In the genomic region with DNA sequence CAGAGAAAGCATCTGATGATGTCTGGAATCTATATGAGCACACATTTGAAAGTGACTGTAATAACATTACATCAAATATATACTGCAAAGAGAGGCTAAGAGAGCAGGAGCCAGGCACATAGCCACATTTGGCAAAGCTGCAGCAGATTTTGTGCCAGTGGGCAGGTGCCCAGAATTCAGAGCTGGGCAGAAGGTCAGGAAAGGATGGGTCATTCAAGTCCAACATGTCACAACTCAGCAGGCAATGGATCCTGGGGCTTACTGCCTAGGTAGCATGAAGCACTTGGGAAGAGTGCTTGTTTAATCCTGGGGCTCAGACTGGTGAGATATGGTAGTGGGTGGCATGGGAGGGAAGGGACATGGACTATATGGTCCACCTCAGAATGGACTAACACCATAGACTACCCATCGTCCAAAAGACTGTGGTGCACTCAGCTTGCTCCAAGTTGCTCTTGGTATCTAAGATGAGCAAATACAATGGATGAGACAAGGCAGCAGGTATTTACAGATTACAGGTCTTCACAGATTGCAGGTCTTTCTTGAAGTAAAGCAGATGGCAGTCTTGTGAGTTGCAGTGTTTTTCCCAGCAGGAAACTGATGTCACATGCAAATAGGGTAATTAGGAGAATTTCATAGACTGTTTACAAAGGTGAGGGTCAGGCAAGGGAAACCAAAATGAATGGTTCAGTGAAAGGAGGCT, we compare ENCODE assay signal across 18 cellular contexts. TPM values are rescaled to one million over a fixed set of nuclear protein-coding genes. Genes with fewer than 3 reads are reported as not detected.
A peak's percentile ranks its signal among the peaks of the same experiment; 100 is the strongest.
DNase-seq lines count a peak whose midpoint lies in the region; ATAC-seq and TF ChIP-seq lines count a peak whose summit lies in the region.
"Had no signal": no experiment of that assay in that cellular context is flagged by ENCODE, and none has a peak within 500 bp of the region (broad histone marks: within the 10 kb centered on the region; RNA-seq: fewer than 3 reads in every experiment).

No MANE protein-coding gene starts in this region.

- POLR2A ChIA-PET in SK-N-SH (lab: Yijun Ruan, JAX) (no interaction called here), PC-3 (lab: Charles Lee; ENCODE audit: unreplicated experiment) (no interaction called here)

- ATAC-seq in SK-N-SH treated with all-trans-retinoic acid at 6 μM for 48 hours (peak; percentile 11; the same call in 2 of the 3 replicates), PC-3 (no peak), heart left ventricle (peak; percentile 63 to 93 (median 88)), mucosa of descending colon (no peak), omental fat pad (ENCODE audit: low FRiP score) (no peak), GM18909 (IDR thresholded peaks at IDR 0.05; ENCODE audit: poor library complexity, unreplicated experiment) (no peak)
- ATAC-seq: GM23338 had no signal

- H3K4me2 ChIP-seq in SK-N-SH (no peak overlapping the region), PC-3 (ENCODE audit: low read length) (no peak overlapping the region)
- H3K4me2 ChIP-seq: GM23338 had no signal

- H3F3A ChIP-seq in SK-N-SH (replicated peaks; ENCODE audit: insufficient read depth): peaks cover 4% of the 10 kb centered on the region
- H3F3A ChIP-seq in PC-3 (ENCODE audit: low read length, unreplicated experiment): no peaks in the 10 kb centered on the region

- H3K36me3 ChIP-seq in SK-N-SH (replicated peaks in 1 of 2; ENCODE audit: control insufficient read depth in 1 of 2, insufficient read depth in 2 of 2, low read length in 1 of 2): no peaks in the 10 kb centered on the region
- H3K36me3 ChIP-seq in PC-3 (ENCODE audit: low read depth, low read length): no peaks in the 10 kb centered on the region
- H3K36me3 ChIP-seq in heart left ventricle: no peaks in the 10 kb centered on the region
- H3K36me3 ChIP-seq in prostate gland: no peaks in the 10 kb centered on the region
- no peaks in the 10 kb centered on the region for H3K36me3 ChIP-seq in mucosa of descending colon (ENCODE audit: low read depth)
- H3K36me3 ChIP-seq: stomach, upper lobe of right lung had no signal

- no peaks in the 10 kb centered on the region for H3K9me3 ChIP-seq in SK-N-SH
- no peaks in the 10 kb centered on the region for H3K9me3 ChIP-seq in PC-3 (ENCODE audit: low read length)
- peaks cover 0 to 10% (median 3%) of the 10 kb centered on the region in 12 donors for H3K9me3 ChIP-seq in heart left ventricle
- H3K9me3 ChIP-seq in prostate gland: no peaks in the 10 kb centered on the region
- peaks cover 7% of the 10 kb centered on the region for H3K9me3 ChIP-seq in mucosa of descending colon
- H3K9me3 ChIP-seq: upper lobe of right lung had no signal

- no peak for TF ChIP-seq POLR2A in heart left ventricle (IDR thresholded peaks at IDR 0.05)
- TF ChIP-seq POLR2A in prostate gland (IDR thresholded peaks at IDR 0.05): no peak

- BruUV-seq in PC-3 (replicated peaks; lab: Mats Ljungman, UMichigan): no TSS peak

- no peaks in the 10 kb centered on the region for H3K27me3 ChIP-seq in SK-N-SH (ENCODE audit: insufficient read depth)
- H3K27me3 ChIP-seq in PC-3 (ENCODE audit: low read length): no peaks in the 10 kb centered on the region
- H3K27me3 ChIP-seq in heart left ventricle: no peaks in the 10 kb centered on the region
- H3K27me3 ChIP-seq in prostate gland (replicated peaks; ENCODE audit: insufficient read depth): no peaks in the 10 kb centered on the region
- H3K27me3 ChIP-seq: stomach, upper lobe of right lung had no signal

- H3K27ac ChIP-seq in SK-N-SH (ENCODE audit: low read depth in 2 of 2, low read length in 1 of 2): no peak overlapping the region
- peak overlapping the region; percentile 50 for H3K27ac ChIP-seq in PC-3 (ENCODE audit: low read length)
- H3K27ac ChIP-seq in heart left ventricle: no peak overlapping the region
- H3K27ac ChIP-seq in prostate gland: no peak overlapping the region
- H3K27ac ChIP-seq: stomach, upper lobe of right lung had no signal

- H4K20me1 ChIP-seq in SK-N-SH (ENCODE audit: insufficient read depth): no peaks in the 10 kb centered on the region
- H4K20me1 ChIP-seq in PC-3 (ENCODE audit: low read length): no peaks in the 10 kb centered on the region

- no peak for TF ChIP-seq EP300 in SK-N-SH (IDR thresholded peaks at IDR 0.05; ENCODE audit: borderline replicate concordance in 1 of 2, low read depth in 1 of 2, low read length in 1 of 2)

- no peak overlapping the region for H3K9ac ChIP-seq in SK-N-SH
- no peak overlapping the region for H3K9ac ChIP-seq in PC-3 (ENCODE audit: low read length)

- no peak for DNase-seq in SK-N-SH
- no peak for DNase-seq in PC-3
- peak in 4 of 5 donors; percentile 46 to 70 (median 61) for DNase-seq in heart left ventricle
- DNase-seq in prostate gland (ENCODE audit: low spot score): peak; percentile 31
- no peak for DNase-seq in mucosa of descending colon
- no peak for DNase-seq in omental fat pad (ENCODE audit: low spot score)
- DNase-seq: activated effector memory CD4-positive, alpha-beta T cell treated with Interleukin-2 at 50 U/mL for 16 hours; DMS79; kidney; NCI-H1694 treated with DMSO at 0.1 percent for 48 hours; NCI-H524; stimulated activated CD4-positive, alpha-beta T cell treated with anti-CD3 and anti-CD28 coated beads, Interleukin-2, amount 100 ng/mL, for 24 hours; stomach; T-helper 9 cell; upper lobe of right lung had no signal

- CTCF ChIA-PET in SK-N-SH (lab: Yijun Ruan, JAX) (no interaction called here), PC-3 (lab: Charles Lee) (no interaction called here)

- H3K9me2 ChIP-seq in SK-N-SH: no peaks in the 10 kb centered on the region
- H3K9me2 ChIP-seq in PC-3 (replicated peaks; ENCODE audit: low read length): no peaks in the 10 kb centered on the region

- intact Hi-C loops in PC-3 (cut with micrococcal nuclease) (no loop called here), heart left ventricle (cut with DNase I) (loop anchor here in 1 of 10 donors (10.0 kb wide), 1 partner anchor 64 kb away; no protein-coding TSS in a partner anchor), prostate gland (cut with DNase I) (no loop called here), mucosa of descending colon (cut with DNase I, micrococcal nuclease) (no loop called here)

- no peak for TF ChIP-seq RAD21 in SK-N-SH (IDR thresholded peaks at IDR 0.05; ENCODE audit: low read length)

- no peak overlapping the region for H3K4me3 ChIP-seq in SK-N-SH (ENCODE audit: low read depth in 2 of 2, low read length in 1 of 2)
- no peak overlapping the region for H3K4me3 ChIP-seq in PC-3 (ENCODE audit: low read length)
- no peak overlapping the region for H3K4me3 ChIP-seq in heart left ventricle
- H3K4me3 ChIP-seq in prostate gland: no peak overlapping the region
- H3K4me3 ChIP-seq in mucosa of descending colon: no peak overlapping the region
- H3K4me3 ChIP-seq: GM23338, stomach, upper lobe of right lung had no signal

- TF ChIP-seq CTCF in SK-N-SH (IDR thresholded peaks at IDR 0.05): no peak
- no peak for TF ChIP-seq CTCF in PC-3 (conservative IDR thresholded peaks at IDR 0.05; ENCODE audit: low read depth, low read length)
- no peak for TF ChIP-seq CTCF in heart left ventricle (IDR thresholded peaks at IDR 0.05)
- no peak for TF ChIP-seq CTCF in prostate gland (IDR thresholded peaks at IDR 0.05)
- TF ChIP-seq CTCF in mucosa of descending colon (IDR thresholded peaks at IDR 0.05): no peak
- TF ChIP-seq CTCF in omental fat pad (IDR thresholded peaks at IDR 0.05): no peak

- H2AFZ ChIP-seq in SK-N-SH (ENCODE audit: low read depth): no peak overlapping the region
- H2AFZ ChIP-seq in PC-3 (ENCODE audit: low read length): no peak overlapping the region
- H2AFZ ChIP-seq: GM23338 had no signal

- H3K79me2 ChIP-seq in SK-N-SH (ENCODE audit: insufficient read depth) (no peaks in the 10 kb centered on the region), PC-3 (ENCODE audit: low read length) (no peaks in the 10 kb centered on the region)

- 42% methylated on average over 1 of the region's 1 CpG for WGBS in SK-N-SH (ENCODE audit: low lambda C conversion rate)
- WGBS in heart left ventricle, 4 donors: 58 to 73% (median 68%) methylated on average over 1 of the region's 1 CpG
- WGBS in prostate gland: 73% methylated on average over 1 of the region's 1 CpG

- 0 out of 4 replicates have a peak, but pooled peaks cover 0 to 7% of the 10 kb centered on the region in 2 experiments for H3K4me1 ChIP-seq in SK-N-SH (ENCODE audit: control insufficient read depth in 1 of 2, insufficient read depth in 2 of 2, low read depth in 1 of 2, low read length in 1 of 2)
- peaks cover 40% of the 10 kb centered on the region for H3K4me1 ChIP-seq in PC-3 (ENCODE audit: insufficient read depth, low read length)
- H3K4me1 ChIP-seq in heart left ventricle: peaks cover 0 to 31% (median 11%) of the 10 kb centered on the region in 12 donors
- no peaks in the 10 kb centered on the region for H3K4me1 ChIP-seq in prostate gland (replicated peaks)
- no peaks in the 10 kb centered on the region for H3K4me1 ChIP-seq in mucosa of descending colon (ENCODE audit: low read depth)

TF ChIP-seq in SK-N-SH treated with all-trans-retinoic acid at 6 μM for 48 hours, 23 proteins besides CTCF, POLR2A, EP300 and RAD21 (continues in another document):
- TF ChIP-seq ISL1 (CRISPR knock-in tag; IDR thresholded peaks at IDR 0.05): no peak
- TF ChIP-seq BACH2 (CRISPR knock-in tag; IDR thresholded peaks at IDR 0.05; ENCODE audit: borderline replicate concordance): no peak

TF ChIP-seq in SK-N-SH, 30 proteins besides CTCF, POLR2A, EP300 and RAD21:
- TF ChIP-seq MEF2A (IDR thresholded peaks at IDR 0.05; ENCODE audit: borderline replicate concordance, low read depth) (no peak), YY1 (IDR thresholded peaks at IDR 0.05; ENCODE audit: low read depth) (no peak), MAX (IDR thresholded peaks at IDR 0.05; ENCODE audit: low read depth) (no peak), RFX5 (IDR thresholded peaks at IDR 0.05; ENCODE audit: low read length) (no peak), SMC3 (IDR thresholded peaks at IDR 0.05; ENCODE audit: low read depth, low read length) (no peak), FOSL2 (IDR thresholded peaks at IDR 0.05; ENCODE audit: borderline replicate concordance, low read depth) (no peak), GATA2 (CRISPR knock-in tag; IDR thresholded peaks at IDR 0.05) (no peak), NFIC (IDR thresholded peaks at IDR 0.05; ENCODE audit: borderline replicate concordance) (no peak)

RNA-seq across cellular contexts. Expression of gene SHLD1, which starts 31.2 kb away (rescaled TPM):
- 4.5 and 5.8 TPM in 2 replicates for polyA plus RNA-seq in SK-N-SH (2012; rRNA removed)
- polyA plus RNA-seq in SK-N-SH (2012; cell fraction: cytosol; rRNA removed): 5.4 and 5.5 TPM in 2 replicates
- 3.0 and 4.1 TPM in 2 replicates for polyA plus RNA-seq in SK-N-SH (2012; cell fraction: nucleus; rRNA removed)
- 3.4 and 5.1 TPM in 2 replicates for total RNA-seq in PC-3 (2014; rRNA removed)
- 1 to 10 TPM in 8 of 9 donors, under 1 TPM in 1; 0.94 to 7.1 (median 4.5) TPM for total RNA-seq in heart left ventricle
- polyA plus RNA-seq in heart left ventricle: 1 to 10 TPM; 6.1 to 6.6 TPM
- total RNA-seq in prostate gland: 10 to 100 TPM in 1 of 2 donors, 1 to 10 TPM in 1; 6.4 to 10.5 TPM
- total RNA-seq in mucosa of descending colon: 1 to 10 TPM; 7.5 to 8.3 (median 8.0) TPM
- 1 to 10 TPM; 1.2 to 4.0 (median 3.2) TPM for total RNA-seq in omental fat pad

Comparison
In these comparisons a context has a peak if more than half of its experiments do, and no peak if none do; other contexts are left out.
1. ATAC-seq: peak in SK-N-SH treated with all-trans-retinoic acid at 6 μM for 48 hours (single experiment) and heart left ventricle (4 of 4); none in PC-3 (single experiment), mucosa of descending colon (single experiment), omental fat pad (single experiment) and GM18909 (single experiment).
2. DNase-seq: peak in heart left ventricle (4 of 5) and prostate gland (single experiment); none in SK-N-SH (single experiment), PC-3 (single experiment), mucosa of descending colon (0 of 3) and omental fat pad (single experiment).